ENCODE assay signal across 8 cellular contexts in genomic region chr6:31462026-31462963, GRCh38. TPM values are rescaled to one million over a fixed set of nuclear protein-coding genes. Genes with fewer than 3 reads are reported as not detected.
A peak's percentile ranks its signal among the peaks of the same experiment; 100 is the strongest.
DNase-seq lines count a peak whose midpoint lies in the region; ATAC-seq and TF ChIP-seq lines count a peak whose summit lies in the region.

No MANE protein-coding gene starts in this region.

- peak overlapping the region; percentile 98 for H3K27ac Mint-ChIP-seq in CD8-positive, alpha-beta T cell
- peak overlapping the region; percentile 98 to 100 (median 99) for H3K27ac Mint-ChIP-seq in IgD-negative memory B cell
- no peak overlapping the region for H3K27ac Mint-ChIP-seq in nephron progenitor cell

- peak overlapping the region; percentile 100 for H3K4me3 Mint-ChIP-seq in CD8-positive, alpha-beta T cell
- H3K4me3 Mint-ChIP-seq in IgD-negative memory B cell, result peak overlapping the region; percentile 99 to 100 (median 100)
- H3K4me3 Mint-ChIP-seq in nephron progenitor cell, result peak overlapping the region; percentile 78

- CTCF ChIA-PET in CD8-positive, alpha-beta T cell (lab: Charles Lee), result interaction anchor here (0.7 to 0.9 kb wide), 4 partner anchors 20 to 135 kb away, joined by 3 read pairs; no protein-coding TSS in a partner anchor

- no peaks in the 10 kb centered on the region for H3K27me3 ChIP-seq in CD8-positive, alpha-beta T cell (ENCODE audit: insufficient read depth, low read length)
- H3K27me3 ChIP-seq in duodenal mucosa (ENCODE audit: control insufficient read depth in 1 of 2, insufficient read depth in 2 of 2, low read length in 2 of 2), result no peaks in the 10 kb centered on the region

- H3K36me3 Mint-ChIP-seq in CD8-positive, alpha-beta T cell, result peaks cover 43% of the 10 kb centered on the region
- H3K36me3 Mint-ChIP-seq in IgD-negative memory B cell (peaks cover 10% of the 10 kb centered on the region), nephron progenitor cell (ENCODE audit: low read depth) (no peaks in the 10 kb centered on the region)

- ATAC-seq in CD8-positive, alpha-beta T cell, result no peak

- no peaks in the 10 kb centered on the region for H3K9me3 ChIP-seq in CD8-positive, alpha-beta T cell (ENCODE audit: low read length)
- H3K9me3 ChIP-seq in duodenal mucosa (ENCODE audit: control insufficient read depth in 1 of 2, low read length in 2 of 2), result no peaks in the 10 kb centered on the region

- H3K27me3 Mint-ChIP-seq in CD8-positive, alpha-beta T cell (ENCODE audit: low read depth), result no peaks in the 10 kb centered on the region
- H3K27me3 Mint-ChIP-seq in IgD-negative memory B cell (no peaks in the 10 kb centered on the region), nephron progenitor cell (ENCODE audit: low read depth, poor library complexity) (peaks cover 72% of the 10 kb centered on the region)

- H3K9me3 Mint-ChIP-seq in CD8-positive, alpha-beta T cell, result no peaks in the 10 kb centered on the region
- H3K9me3 Mint-ChIP-seq in IgD-negative memory B cell (peaks cover 0 to 1% (median 0%) of the 10 kb centered on the region in 3 donors), nephron progenitor cell (no peaks in the 10 kb centered on the region)

- TF ChIP-seq CTCF in CD8-positive, alpha-beta T cell (IDR thresholded peaks at IDR 0.05), result no peak
- TF ChIP-seq CTCF in nephron progenitor cell (IDR thresholded peaks at IDR 0.05), result no peak

- DNase-seq in CD8-positive, alpha-beta T cell, result no peak
- DNase-seq in nephron progenitor cell (no peak), NCI-H82 (lab: John Stamatoyannopoulos, UW) (no peak), cerebellum (ENCODE audit: low spot score) (no peak), NCI-H2227 (lab: John Stamatoyannopoulos, UW; ENCODE audit: unreplicated experiment) (no peak), activated gamma-delta T cell (lab: John Stamatoyannopoulos, UW) (no peak)

- peaks cover 39% of the 10 kb centered on the region for H3K4me1 ChIP-seq in CD8-positive, alpha-beta T cell (ENCODE audit: insufficient read depth, low read length)
- H3K4me1 ChIP-seq in duodenal mucosa (ENCODE audit: control insufficient read depth in 1 of 2, insufficient read depth in 2 of 2, low read length in 2 of 2), result peaks cover 23 to 40% of the 10 kb centered on the region in 2 donors

- POLR2A ChIA-PET in CD8-positive, alpha-beta T cell (lab: Charles Lee), result interaction anchor here (0.6 to 1.6 kb wide), 12 partner anchors 9 to 1809 kb away, joined by 3 to 4 read pairs (median 3); partner anchors contain the start of genes BAG6, EHMT2, MICA and VPS52

- peak overlapping the region; percentile 87 to 97 for H3K9ac ChIP-seq in duodenal mucosa (ENCODE audit: low read depth in 1 of 2, low read length in 2 of 2)

- intact Hi-C loops in CD8-positive, alpha-beta T cell (cut with DNase I, micrococcal nuclease), result loop anchor here (2.0 kb wide), 4 partner anchors 31 to 265 kb away; no protein-coding TSS in a partner anchor

- H3K4me3 ChIP-seq in CD8-positive, alpha-beta T cell (ENCODE audit: low read depth, low read length), result peak overlapping the region; percentile 82
- H3K4me3 ChIP-seq in duodenal mucosa (ENCODE audit: low read depth in 1 of 2, low read length in 2 of 2), result peak overlapping the region; percentile 90 to 95

- peak overlapping the region; percentile 89 for H3K27ac ChIP-seq in CD8-positive, alpha-beta T cell (ENCODE audit: low read depth, low read length)
- H3K27ac ChIP-seq in duodenal mucosa (ENCODE audit: low read depth, low read length), result no peak overlapping the region

- peaks cover 58% of the 10 kb centered on the region for H3K4me1 Mint-ChIP-seq in CD8-positive, alpha-beta T cell (ENCODE audit: low read depth)
- H3K4me1 Mint-ChIP-seq in IgD-negative memory B cell (peaks cover 30 to 37% (median 31%) of the 10 kb centered on the region in 3 donors), nephron progenitor cell (peaks cover 20% of the 10 kb centered on the region)

- H3K36me3 ChIP-seq in CD8-positive, alpha-beta T cell (ENCODE audit: insufficient read depth, low read length), result peaks cover 5% of the 10 kb centered on the region
- peaks cover 4% of the 10 kb centered on the region in 2 donors for H3K36me3 ChIP-seq in duodenal mucosa (ENCODE audit: control insufficient read depth in 1 of 2, insufficient read depth in 2 of 2, low read length in 2 of 2)

RNA-seq across cellular contexts. Expression of gene MICB, which starts 35.6 kb away (rescaled TPM):
- 10 to 100 TPM; 14.4 to 15.3 TPM for total RNA-seq in CD8-positive, alpha-beta T cell
- 9.3 TPM for polyA plus RNA-seq in IgD-negative memory B cell
- total RNA-seq in cerebellum, result 0.36 TPM

RNA-seq across cellular contexts. Expression of gene MICA, which starts 58.9 kb away (rescaled TPM):
- total RNA-seq in CD8-positive, alpha-beta T cell, result 1 to 10 TPM; 5.8 to 6.2 TPM
- 9.2 TPM for polyA plus RNA-seq in IgD-negative memory B cell
- 2.7 TPM for total RNA-seq in cerebellum

Comparison
In these comparisons a context has a peak if more than half of its experiments do, and no peak if none do; other contexts are left out.
1. RNA of gene MICB, which starts 35.6 kb away (total RNA-seq): 14.4 to 15.3 TPM in CD8-positive, alpha-beta T cell; 0.36 TPM in cerebellum (single experiment); every median in the first group is over 10 times any median in the second.
2. Peak in every context shown above with its lines, with median percentiles within 50 percentile points of each other: H3K4me3 Mint-ChIP-seq.